8 cellular contexts compared by ENCODE assay signal in the genomic region with DNA sequence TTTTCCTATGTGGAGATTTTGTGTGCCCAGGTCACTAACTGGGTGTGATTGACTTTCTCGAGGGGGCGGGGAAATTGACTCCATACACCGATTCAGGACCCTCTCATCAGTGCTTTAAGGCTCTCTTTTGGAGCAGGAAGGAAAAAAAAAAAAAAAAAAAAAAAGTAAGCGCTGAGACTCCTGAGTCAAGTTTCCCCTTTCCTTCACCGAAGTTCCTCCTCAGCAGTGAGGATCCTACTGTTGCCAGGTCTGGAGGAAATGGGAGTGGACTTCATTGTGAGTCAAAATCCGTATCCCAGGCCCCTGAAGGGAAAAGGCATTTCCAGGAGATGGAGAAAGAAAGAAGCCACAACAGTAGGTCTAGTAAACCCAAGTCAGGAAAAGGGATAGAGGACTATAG. TPM values are rescaled to one million over a fixed set of nuclear protein-coding genes. Genes with fewer than 3 reads are reported as not detected.
DNase-seq lines count a peak whose midpoint lies in the region; ATAC-seq, FAIRE-seq and TF ChIP-seq lines count a peak whose summit lies in the region.

No MANE protein-coding gene starts in this region.

- no TSS peak for BruUV-seq in endothelial cell of umbilical vein (replicated peaks; lab: Mats Ljungman, UMichigan)

- TF ChIP-seq CTCF in OCI-LY3 (IDR thresholded peaks at IDR 0.05; ENCODE audit: low read depth, low read length): no peak
- TF ChIP-seq CTCF in endothelial cell of umbilical vein (IDR thresholded peaks at IDR 0.05; ENCODE audit: extremely low read depth in 1 of 2, insufficient read depth in 1 of 2, low read depth in 1 of 2, low read length in 2 of 2): no peak
- no peak for TF ChIP-seq CTCF in neural progenitor cell (IDR thresholded peaks at IDR 0.05)
- no peak for TF ChIP-seq CTCF in lower leg skin (IDR thresholded peaks at IDR 0.05)

- no peaks in the 10 kb centered on the region for H3K9me3 Mint-ChIP-seq in CD8-positive, alpha-beta memory T cell
- H3K9me3 Mint-ChIP-seq in neural progenitor cell: no peaks in the 10 kb centered on the region

- no peak for ATAC-seq in GM19023 (IDR thresholded peaks at IDR 0.05; ENCODE audit: unreplicated experiment)

- intact Hi-C loops in endothelial cell of umbilical vein (cut with micrococcal nuclease): loop anchor here (1.0 to 2.0 kb wide), 6 partner anchors 14 to 127 kb away; no protein-coding TSS in a partner anchor
- intact Hi-C loops in lower leg skin (cut with DNase I; ENCODE audit: low total_unique reads): loop anchor here (10.0 kb wide), 1 partner anchor 89 kb away; no protein-coding TSS in a partner anchor

- H3K27ac ChIP-seq in CD8-positive, alpha-beta memory T cell (ENCODE audit: low read depth, low read length): no peak overlapping the region
- H3K27ac ChIP-seq in OCI-LY3 (ENCODE audit: low read length) (no peak overlapping the region), endothelial cell of umbilical vein (ENCODE audit: insufficient read depth, low read depth, low read length) (peak overlapping the region; percentile 77), neural progenitor cell (no peak overlapping the region)

- POLR2A ChIA-PET in CD8-positive, alpha-beta memory T cell (lab: Charles Lee): no interaction called here
- POLR2A ChIA-PET in endothelial cell of umbilical vein (lab: Charles Lee): interaction anchor here (2.0 to 2.6 kb wide), 2 partner anchors 31 to 64 kb away, joined by 11 to 13 read pairs; no protein-coding TSS in a partner anchor

- peak; percentile 91 for FAIRE-seq in endothelial cell of umbilical vein (lab: Jason Lieb, UNC)
- FAIRE-seq in GM12892 (lab: Jason Lieb, UNC): no peak

- H3K79me2 ChIP-seq in OCI-LY3 (ENCODE audit: low read length) (no peaks in the 10 kb centered on the region), endothelial cell of umbilical vein (ENCODE audit: control insufficient read depth, insufficient read depth, low read length) (peaks cover 58% of the 10 kb centered on the region), neural progenitor cell (ENCODE audit: low read depth) (peaks cover 56% of the 10 kb centered on the region)

- 1 to 6% methylated on average over 6 of the region's 6 CpGs for WGBS in lower leg skin, 2 donors

- H2AFZ ChIP-seq in OCI-LY3 (ENCODE audit: low read depth, low read length): no peak overlapping the region
- no peak overlapping the region for H2AFZ ChIP-seq in endothelial cell of umbilical vein (ENCODE audit: low read depth, low read length)
- H2AFZ ChIP-seq in neural progenitor cell (replicated peaks): no peak overlapping the region

- TF ChIP-seq POLR2A in endothelial cell of umbilical vein (IDR thresholded peaks at IDR 0.05; ENCODE audit: low read depth, low read length) (no peak), GM12892 (IDR thresholded peaks at IDR 0.05; ENCODE audit: low read depth, low read length) (no peak), lower leg skin (IDR thresholded peaks at IDR 0.05) (no peak)

- peak overlapping the region; percentile 90 for H3K4me2 ChIP-seq in OCI-LY3 (ENCODE audit: low read length)
- H3K4me2 ChIP-seq in endothelial cell of umbilical vein (ENCODE audit: insufficient read depth, low read length): peak overlapping the region; percentile 90
- peak overlapping the region; percentile 96 for H3K4me2 ChIP-seq in neural progenitor cell

- H3K27me3 ChIP-seq in CD8-positive, alpha-beta memory T cell (ENCODE audit: insufficient read depth, low read length, poor library complexity, severe bottlenecking): no peaks in the 10 kb centered on the region
- peaks cover 31% of the 10 kb centered on the region for H3K27me3 ChIP-seq in OCI-LY3 (ENCODE audit: low read depth, low read length)
- H3K27me3 ChIP-seq in endothelial cell of umbilical vein (ENCODE audit: control insufficient read depth in 2 of 2, insufficient read depth in 2 of 2, low read length in 2 of 2): no peaks in the 10 kb centered on the region
- H3K27me3 ChIP-seq in neural progenitor cell: no peaks in the 10 kb centered on the region

- dilution Hi-C loops in endothelial cell of umbilical vein (cut with MboI; ENCODE audit: extremely low pct_ligation_motif_present, low sequenced_read_pairs): no loop called here

- peaks cover 0 to 7% of the 10 kb centered on the region in 2 donors for H3K27me3 Mint-ChIP-seq in CD8-positive, alpha-beta memory T cell
- H3K27me3 Mint-ChIP-seq in neural progenitor cell (ENCODE audit: insufficient read depth, low read depth): peaks cover 6% of the 10 kb centered on the region

- CTCF ChIA-PET in CD8-positive, alpha-beta memory T cell (lab: Charles Lee): no interaction called here
- CTCF ChIA-PET in endothelial cell of umbilical vein (lab: Charles Lee): interaction anchor here (1.3 to 3.5 kb wide), 10 partner anchors 25 to 126 kb away, joined by 6 to 53 read pairs (median 14); no protein-coding TSS in a partner anchor

- H3K36me3 ChIP-seq in CD8-positive, alpha-beta memory T cell (ENCODE audit: insufficient read depth, low read length): no peaks in the 10 kb centered on the region
- no peaks in the 10 kb centered on the region for H3K36me3 ChIP-seq in OCI-LY3 (replicated peaks; ENCODE audit: low read depth, low read length)
- H3K36me3 ChIP-seq in endothelial cell of umbilical vein (ENCODE audit: control insufficient read depth in 2 of 2, extremely low read depth in 1 of 2, insufficient read depth in 2 of 2, low read length in 2 of 2): no peaks in the 10 kb centered on the region
- H3K36me3 ChIP-seq in neural progenitor cell: no peaks in the 10 kb centered on the region

- peak overlapping the region in 5 of 7 donors; percentile 58 to 98 (median 97) for H3K4me3 Mint-ChIP-seq in CD8-positive, alpha-beta memory T cell
- H3K4me3 Mint-ChIP-seq in neural progenitor cell: peak overlapping the region; percentile 87

- peaks cover 0 to 6% (median 0%) of the 10 kb centered on the region in 3 donors for H3K36me3 Mint-ChIP-seq in CD8-positive, alpha-beta memory T cell
- no peaks in the 10 kb centered on the region for H3K36me3 Mint-ChIP-seq in neural progenitor cell

- no peaks in the 10 kb centered on the region for H3K9me3 ChIP-seq in CD8-positive, alpha-beta memory T cell (ENCODE audit: low read length)
- H3K9me3 ChIP-seq in OCI-LY3 (ENCODE audit: insufficient read depth, low read length) (no peaks in the 10 kb centered on the region), endothelial cell of umbilical vein (replicated peaks; ENCODE audit: control insufficient read depth, insufficient read depth, low read length) (no peaks in the 10 kb centered on the region), neural progenitor cell (ENCODE audit: low read depth) (no peaks in the 10 kb centered on the region)

- DNase-seq in CD8-positive, alpha-beta memory T cell: no peak
- DNase-seq in endothelial cell of umbilical vein (ENCODE audit: low read depth, low spot score) (peak; percentile 88), neural progenitor cell (ENCODE audit: low spot score) (peak; percentile 38), GM12892 (ENCODE audit: insufficient read length) (no peak), SHP77 treated with DMSO at 0.1 percent for 48 hours (lab: John Stamatoyannopoulos, UW) (no peak), lower leg skin (ENCODE audit: low spot score in 2 of 2) (no peak)

- H3K4me1 ChIP-seq in CD8-positive, alpha-beta memory T cell (ENCODE audit: insufficient read depth, low read length): peaks cover 17% of the 10 kb centered on the region
- peaks cover 9% of the 10 kb centered on the region for H3K4me1 ChIP-seq in OCI-LY3 (ENCODE audit: low read length)
- peaks cover 25% of the 10 kb centered on the region for H3K4me1 ChIP-seq in endothelial cell of umbilical vein (ENCODE audit: control insufficient read depth, extremely low read depth, insufficient read depth, low read length)
- H3K4me1 ChIP-seq in neural progenitor cell: peaks cover 28% of the 10 kb centered on the region

- no peaks in the 10 kb centered on the region for H4K20me1 ChIP-seq in OCI-LY3 (ENCODE audit: insufficient read depth, low read length)
- H4K20me1 ChIP-seq in endothelial cell of umbilical vein (replicated peaks; ENCODE audit: control insufficient read depth, extremely low read depth, insufficient read depth, low read length): peaks cover 4% of the 10 kb centered on the region
- H4K20me1 ChIP-seq in neural progenitor cell (ENCODE audit: low read depth): peaks cover 5% of the 10 kb centered on the region

- no peak overlapping the region for H3K4me3 ChIP-seq in CD8-positive, alpha-beta memory T cell (ENCODE audit: low read length)
- H3K4me3 ChIP-seq in OCI-LY3 (ENCODE audit: low read length): peak overlapping the region; percentile 91
- peak overlapping the region; percentile 65 to 95 (median 80) for H3K4me3 ChIP-seq in endothelial cell of umbilical vein (replicated peaks in 1 of 3; ENCODE audit: insufficient read depth in 1 of 3, low read depth in 1 of 3, low read length in 3 of 3)
- H3K4me3 ChIP-seq in neural progenitor cell: peak overlapping the region; percentile 85
- H3K4me3 ChIP-seq in lower leg skin (ENCODE audit: low read depth, poor library complexity, severe bottlenecking): no peak overlapping the region

- H3K9ac ChIP-seq in OCI-LY3 (ENCODE audit: low read length) (no peak overlapping the region), endothelial cell of umbilical vein (replicated peaks; ENCODE audit: extremely low read depth, insufficient read depth, low read length) (peak overlapping the region; percentile 88), neural progenitor cell (no peak overlapping the region)

- peaks cover 22 to 33% (median 28%) of the 10 kb centered on the region in 3 donors for H3K4me1 Mint-ChIP-seq in CD8-positive, alpha-beta memory T cell
- H3K4me1 Mint-ChIP-seq in neural progenitor cell: peaks cover 18% of the 10 kb centered on the region

- H3F3A ChIP-seq in neural progenitor cell (ENCODE audit: low read depth): peaks cover 23% of the 10 kb centered on the region

- H3K9me1 ChIP-seq in endothelial cell of umbilical vein (replicated peaks; ENCODE audit: control insufficient read depth, extremely low read depth, insufficient read depth, low read length): no peaks in the 10 kb centered on the region

- H3K27ac Mint-ChIP-seq in CD8-positive, alpha-beta memory T cell: no peak overlapping the region
- H3K27ac Mint-ChIP-seq in neural progenitor cell: no peak overlapping the region

TF ChIP-seq in endothelial cell of umbilical vein, 7 proteins besides CTCF, POLR2A, EP300 and RAD21 (continues in another document):
- no peak for TF ChIP-seq EZH2 (IDR thresholded peaks at IDR 0.05; ENCODE audit: borderline replicate concordance, low read depth, low read length, severe bottlenecking)

RNA-seq across cellular contexts. Expression of a gene that starts 1.4 kb away (rescaled TPM):
- total RNA-seq in CD8-positive, alpha-beta memory T cell: 10 to 100 TPM in 1 of 2 experiments, 1 to 10 TPM in 1; 6.2 to 10.7 TPM
- 1.2 TPM for polyA plus RNA-seq in CD8-positive, alpha-beta memory T cell
- total RNA-seq in endothelial cell of umbilical vein (154 TPM in 2 replicates), neural progenitor cell (ENCODE audit: low replicate concordance) (36.5 and 61.7 TPM in 2 replicates), lower leg skin (10 to 100 TPM; 47.2 to 77.3 (median 52.7) TPM)
- polyA plus RNA-seq in endothelial cell of umbilical vein: 37.2 and 45.5 TPM in 2 replicates
- polyA plus RNA-seq in endothelial cell of umbilical vein (2011; cell fraction: cytosol; rRNA removed): 41.7 and 42.3 TPM in 2 replicates
- 179 and 233 TPM in 2 replicates for polyA plus RNA-seq in endothelial cell of umbilical vein (2011; cell fraction: nucleus; rRNA removed)
- 84.8 and 122 TPM in 2 replicates for polyA plus RNA-seq in endothelial cell of umbilical vein (2012)
- polyA minus RNA-seq in endothelial cell of umbilical vein: 182 and 216 TPM in 2 replicates
- 8.4 TPM for polyA minus RNA-seq in endothelial cell of umbilical vein (2011; cell fraction: cytosol; rRNA and poly(A)+ RNA removed)
- 280 and 362 TPM in 2 replicates for polyA minus RNA-seq in endothelial cell of umbilical vein (2011; cell fraction: nucleus; rRNA and poly(A)+ RNA removed)
- 16.9 TPM for polyA plus RNA-seq in GM12892 (2012; ENCODE audit: missing spikeins)

Comparison
In these comparisons a context has a peak if more than half of its experiments do, and no peak if none do; other contexts are left out.
1. DNase-seq: peak in endothelial cell of umbilical vein (single experiment) and neural progenitor cell (single experiment); none in CD8-positive, alpha-beta memory T cell (0 of 5), GM12892 (single experiment), SHP77 treated with DMSO at 0.1 percent for 48 hours (single experiment) and lower leg skin (0 of 2).
2. H3K4me3 ChIP-seq: peak in OCI-LY3 (single experiment), endothelial cell of umbilical vein (3 of 3) and neural progenitor cell (single experiment); none in CD8-positive, alpha-beta memory T cell (single experiment) and lower leg skin (single experiment).
3. Peak in every context shown above with its lines, with median percentiles within 50 percentile points of each other: H3K4me2 ChIP-seq.